ENCODE assay signal across 19 cellular contexts in the genomic region with DNA sequence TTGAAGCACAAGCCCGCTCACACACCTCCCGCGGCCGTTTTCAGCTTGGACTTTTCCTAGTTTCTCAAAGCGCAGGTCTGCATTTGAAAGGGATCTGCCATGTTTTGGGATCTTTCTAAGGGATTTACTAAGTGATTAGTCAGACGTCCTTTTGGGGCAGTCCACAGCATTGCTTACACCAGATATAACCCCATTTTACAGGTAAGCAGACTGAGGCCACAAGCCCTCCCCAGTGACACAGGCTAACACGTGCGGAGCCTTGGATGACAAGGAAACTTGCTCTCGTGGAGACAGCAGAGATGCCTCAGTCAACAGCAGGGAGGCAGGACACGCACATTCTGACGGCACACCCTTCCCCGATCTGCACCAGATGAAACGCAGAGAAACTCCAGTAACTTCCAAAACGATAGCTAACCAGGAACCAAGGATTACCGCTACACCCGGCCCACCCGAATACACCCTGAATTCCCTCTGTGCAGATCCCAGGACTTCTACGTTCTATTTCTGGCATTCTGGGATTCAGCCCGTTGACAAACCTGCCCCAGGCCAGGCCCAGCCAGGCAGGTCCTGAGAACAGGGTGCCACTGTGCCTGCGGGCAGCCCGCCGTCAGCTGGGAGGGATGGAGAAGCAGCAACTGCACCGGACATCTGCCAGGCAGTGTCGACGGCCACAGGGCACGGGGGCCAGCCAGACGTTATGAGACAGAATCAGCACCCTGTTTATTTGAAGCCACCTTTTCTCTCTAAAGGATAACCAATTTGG. TPM values are rescaled to one million over a fixed set of nuclear protein-coding genes. Genes with fewer than 3 reads are reported as not detected.
DNase-seq lines count a peak whose midpoint lies in the region; ATAC-seq and TF ChIP-seq lines count a peak whose summit lies in the region.
"Had no signal": no experiment of that assay in that cellular context is flagged by ENCODE, and none has a peak within 500 bp of the region (broad histone marks: within the 10 kb centered on the region; RNA-seq: fewer than 3 reads in every experiment).

No MANE protein-coding gene starts in this region.

- DNase-seq in RWPE1 (ENCODE audit: low spot score) (no peak), spleen (peak; percentile 64), iPS-NIHi11 (ENCODE audit: low spot score) (no peak), Peyer's patch (no peak)
- DNase-seq: GF-D8, KG1, NCI-H1694 treated with DMSO at 0.1 percent for 48 hours, NCI-H446, NCI-H748 treated with DMSO at 0.1 percent for 48 hours, SIG-M5 had no signal

- CTCF ChIA-PET in RWPE1 (lab: Yijun Ruan, JAX) = no interaction called here

- TF ChIP-seq CTCF in RWPE1 (conservative IDR thresholded peaks at IDR 0.05; ENCODE audit: low read depth) (no peak), VCaP (conservative IDR thresholded peaks at IDR 0.05) (no peak), spleen (IDR thresholded peaks at IDR 0.05 in 8 of 11, conservative IDR thresholded peaks at IDR 0.05 in 3 of 11) (no peak), Peyer's patch (IDR thresholded peaks at IDR 0.05) (no peak)

- H3K36me3 ChIP-seq in mucosa of stomach (ENCODE audit: control insufficient read depth, insufficient read depth, low read length) (no peaks in the 10 kb centered on the region), spleen (no peaks in the 10 kb centered on the region), Peyer's patch (no peaks in the 10 kb centered on the region)

- POLR2A ChIA-PET in RWPE1 (lab: Yijun Ruan, JAX; ENCODE audit: low non-redundant PET) = no interaction called here

- intact Hi-C loops in spleen (cut with DNase I; ENCODE audit: low total_unique reads) = loop anchor here (5.0 kb wide), 1 partner anchor 539 kb away; no protein-coding TSS in a partner anchor

- H3K9ac ChIP-seq in mucosa of stomach (ENCODE audit: low read length) = no peak overlapping the region

- 86 to 92% (median 90%) methylated on average over 27 of the region's 27 CpGs for WGBS in spleen, 5 donors

- TF ChIP-seq POLR2A in spleen (IDR thresholded peaks at IDR 0.05) = no peak
- no peak for TF ChIP-seq POLR2A in Peyer's patch (IDR thresholded peaks at IDR 0.05)

- H3K9me3 ChIP-seq in mucosa of stomach (ENCODE audit: control insufficient read depth, low read length) (no peaks in the 10 kb centered on the region), spleen (peaks cover 0 to 7% (median 0%) of the 10 kb centered on the region in 8 donors), Peyer's patch (no peaks in the 10 kb centered on the region)

- H3K4me1 ChIP-seq in mucosa of stomach (ENCODE audit: control insufficient read depth, insufficient read depth, low read length) = peaks cover 55% of the 10 kb centered on the region
- H3K4me1 ChIP-seq in spleen = peaks cover 0 to 13% (median 10%) of the 10 kb centered on the region in 6 donors
- peaks cover 0 to 34% (median 6%) of the 10 kb centered on the region in 4 donors for H3K4me1 ChIP-seq in Peyer's patch

- H3K27me3 ChIP-seq in mucosa of stomach (ENCODE audit: control insufficient read depth, insufficient read depth, low read length) (peaks cover 14% of the 10 kb centered on the region), spleen (replicated peaks in 1 of 7) (peaks cover 0 to 65% (median 0%) of the 10 kb centered on the region in 7 donors), Peyer's patch (no peaks in the 10 kb centered on the region)

- H3K27ac ChIP-seq in RWPE1 (peak overlapping the region; percentile 58; the same call in 1 of the 2 replicates), VCaP (peak overlapping the region; percentile 55; the same call in 1 of the 2 replicates), spleen (no peak overlapping the region), Peyer's patch (no peak overlapping the region)
- H3K27ac ChIP-seq: HL-60 had no signal

- H3K4me3 ChIP-seq in mucosa of stomach (ENCODE audit: low read length) = peak overlapping the region; percentile 22
- no peak overlapping the region for H3K4me3 ChIP-seq in spleen
- no peak overlapping the region for H3K4me3 ChIP-seq in Peyer's patch

- no peak for ATAC-seq in GM21447 (IDR thresholded peaks at IDR 0.05; ENCODE audit: unreplicated experiment)

RNA-seq across cellular contexts. Expression of gene FOXL3, which starts 27.9 kb away (rescaled TPM):
- total RNA-seq in spleen (not detected), Peyer's patch (not detected)
- polyA plus RNA-seq in spleen = not detected
- total RNA-seq: CD8-positive, alpha-beta memory T cell; H1; MCF 10A had no signal
- polyA plus RNA-seq: AG04450; BJ; CD8-positive, alpha-beta memory T cell; H1 had no signal

Comparison
In these comparisons a context has a peak if more than half of its experiments do, and no peak if none do; other contexts are left out.
1. H3K27ac ChIP-seq: peak in RWPE1 (single experiment) and VCaP (single experiment); none in spleen (0 of 8) and Peyer's patch (0 of 4).